ENCODE assay signal across 9 cellular contexts in the genomic region with DNA sequence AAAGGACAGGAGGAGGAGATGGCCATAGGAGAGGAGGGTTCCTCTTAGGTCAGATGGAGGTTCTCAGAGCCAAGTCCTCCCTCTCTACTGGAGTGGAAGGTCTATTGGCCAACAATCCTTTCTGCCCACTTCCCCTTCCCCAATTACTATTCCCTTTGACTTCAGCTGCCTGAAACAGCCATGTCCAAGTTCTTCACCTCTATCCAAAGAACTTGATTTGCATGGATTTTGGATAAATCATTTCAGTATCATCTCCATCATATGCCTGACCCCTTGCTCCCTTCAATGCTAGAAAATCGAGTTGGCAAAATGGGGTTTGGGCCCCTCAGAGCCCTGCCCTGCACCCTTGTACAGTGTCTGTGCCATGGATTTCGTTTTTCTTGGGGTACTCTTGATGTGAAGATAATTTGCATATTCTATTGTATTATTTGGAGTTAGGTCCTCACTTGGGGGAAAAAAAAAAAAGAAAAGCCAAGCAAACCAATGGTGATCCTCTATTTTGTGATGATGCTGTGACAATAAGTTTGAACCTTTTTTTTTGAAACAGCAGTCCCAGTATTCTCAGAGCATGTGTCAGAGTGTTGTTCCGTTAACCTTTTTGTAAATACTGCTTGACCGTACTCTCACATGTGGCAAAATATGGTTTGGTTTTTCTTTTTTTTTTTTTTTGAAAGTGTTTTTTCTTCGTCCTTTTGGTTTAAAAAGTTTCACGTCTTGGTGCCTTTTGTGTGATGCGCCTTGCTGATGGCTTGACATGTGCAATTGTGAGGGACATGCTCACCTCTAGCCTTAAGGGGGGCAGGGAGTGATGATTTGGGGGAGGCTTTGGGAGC. TPM values are rescaled to one million over a fixed set of nuclear protein-coding genes. Genes with fewer than 3 reads are reported as not detected.
A peak's percentile ranks its signal among the peaks of the same experiment; 100 is the strongest.
DNase-seq lines count a peak whose midpoint lies in the region; ATAC-seq and TF ChIP-seq lines count a peak whose summit lies in the region.
"Had no signal": no experiment of that assay in that cellular context is flagged by ENCODE, and none has a peak within 500 bp of the region (broad histone marks: within the 10 kb centered on the region; RNA-seq: fewer than 3 reads in every experiment).

No MANE protein-coding gene starts in this region.

- no peak for TF ChIP-seq EP300 in sigmoid colon (IDR thresholded peaks at IDR 0.05)

- no peak overlapping the region for H3K27ac ChIP-seq in endodermal cell (ENCODE audit: low read depth, low read length)
- peak overlapping the region in 3 of 4 donors; percentile 3 to 99 (median 96) for H3K27ac ChIP-seq in sigmoid colon

- H3K36me3 Mint-ChIP-seq in endodermal cell (ENCODE audit: low read depth), result peaks cover 11% of the 10 kb centered on the region

- H3K36me3 ChIP-seq in endodermal cell (ENCODE audit: control insufficient read depth, insufficient read depth, low read length) (peaks cover 10% of the 10 kb centered on the region), sigmoid colon (no peaks in the 10 kb centered on the region)

- WGBS in endodermal cell (ENCODE audit: insufficient coverage in 1 of 2, insufficient read length in 1 of 2), 2 experiments, result 88 to 93% methylated on average over 4 to 7 of the region's 7 CpGs
- WGBS in sigmoid colon, 2 donors, result 88 to 89% methylated on average over 7 of the region's 7 CpGs

- TF ChIP-seq CTCF in endodermal cell (conservative IDR thresholded peaks at IDR 0.05), result no peak
- TF ChIP-seq CTCF in sigmoid colon (IDR thresholded peaks at IDR 0.05), result no peak

- no peak overlapping the region for H3K9ac ChIP-seq in endodermal cell (ENCODE audit: extremely low read depth, low read length, poor library complexity, severe bottlenecking)

- peak overlapping the region; percentile 69 for H3K4me3 Mint-ChIP-seq in endodermal cell

- peaks cover 18% of the 10 kb centered on the region for H3K4me1 Mint-ChIP-seq in endodermal cell

- intact Hi-C loops in sigmoid colon (cut with DNase I), result no loop called here

- DNase-seq in ELR (ENCODE audit: low read depth) (peak; percentile 47), endodermal cell (no peak), sigmoid colon (no peak), occipital lobe (lab: John Stamatoyannopoulos, UW) (no peak), SHP77 treated with DMSO at 0.1 percent for 48 hours (lab: John Stamatoyannopoulos, UW) (no peak)
- DNase-seq: activated gamma-delta T cell treated with Interleukin-2 at 50 U/mL for 16 hours had no signal

- H3K9me3 Mint-ChIP-seq in endodermal cell, result no peaks in the 10 kb centered on the region

- ATAC-seq in SK-N-SH treated with all-trans-retinoic acid at 6 μM for 48 hours (no peak), HG02970 (IDR thresholded peaks at IDR 0.05; ENCODE audit: low FRiP score, unreplicated experiment) (no peak), GM18867 (IDR thresholded peaks at IDR 0.05; ENCODE audit: unreplicated experiment) (no peak)

- H3K4me1 ChIP-seq in endodermal cell (ENCODE audit: control insufficient read depth, insufficient read depth, low read length) (peaks cover 7% of the 10 kb centered on the region), sigmoid colon (peaks cover 0 to 30% (median 19%) of the 10 kb centered on the region in 4 donors)

- no peak overlapping the region for H3K4me3 ChIP-seq in endodermal cell (ENCODE audit: low read length)
- H3K4me3 ChIP-seq in sigmoid colon, result peak overlapping the region in 2 of 4 donors; percentile 69 to 84

- H3K9me3 ChIP-seq in endodermal cell (ENCODE audit: control insufficient read depth, low read length) (no peaks in the 10 kb centered on the region), sigmoid colon (no peaks in the 10 kb centered on the region)

- no peak overlapping the region for H3K27ac Mint-ChIP-seq in endodermal cell

- TF ChIP-seq POLR2A in sigmoid colon (IDR thresholded peaks at IDR 0.05), result no peak

- H3K27me3 ChIP-seq in endodermal cell (ENCODE audit: control insufficient read depth, insufficient read depth, low read length, poor library complexity, severe bottlenecking) (peaks cover 12% of the 10 kb centered on the region), sigmoid colon (no peaks in the 10 kb centered on the region)

- peaks cover 20% of the 10 kb centered on the region for H3K27me3 Mint-ChIP-seq in endodermal cell (ENCODE audit: insufficient read depth)

TF ChIP-seq in SK-N-SH treated with all-trans-retinoic acid at 6 μM for 48 hours, 23 proteins besides CTCF, POLR2A, EP300 and RAD21 (continues in another document):
- TF ChIP-seq SNAI2 (CRISPR knock-in tag; IDR thresholded peaks at IDR 0.05), result 0 out of 2 replicates have a peak, but pooled peaks have one; percentile 8
- TF ChIP-seq PPARA (CRISPR knock-in tag; IDR thresholded peaks at IDR 0.05; ENCODE audit: borderline replicate concordance), result no peak
- TF ChIP-seq TOX (CRISPR knock-in tag; IDR thresholded peaks at IDR 0.05; ENCODE audit: borderline replicate concordance), result peak; percentile 7; the same call in 1 of the 2 replicates
- peak; percentile 69 for TF ChIP-seq RARB (CRISPR knock-in tag; IDR thresholded peaks at IDR 0.05)
- TF ChIP-seq ZNF8 (CRISPR knock-in tag; IDR thresholded peaks at IDR 0.05), result no peak
- peak; percentile 69 for TF ChIP-seq CREB5 (CRISPR knock-in tag; IDR thresholded peaks at IDR 0.05; ENCODE audit: low read depth)
- TF ChIP-seq, protein P1, sequence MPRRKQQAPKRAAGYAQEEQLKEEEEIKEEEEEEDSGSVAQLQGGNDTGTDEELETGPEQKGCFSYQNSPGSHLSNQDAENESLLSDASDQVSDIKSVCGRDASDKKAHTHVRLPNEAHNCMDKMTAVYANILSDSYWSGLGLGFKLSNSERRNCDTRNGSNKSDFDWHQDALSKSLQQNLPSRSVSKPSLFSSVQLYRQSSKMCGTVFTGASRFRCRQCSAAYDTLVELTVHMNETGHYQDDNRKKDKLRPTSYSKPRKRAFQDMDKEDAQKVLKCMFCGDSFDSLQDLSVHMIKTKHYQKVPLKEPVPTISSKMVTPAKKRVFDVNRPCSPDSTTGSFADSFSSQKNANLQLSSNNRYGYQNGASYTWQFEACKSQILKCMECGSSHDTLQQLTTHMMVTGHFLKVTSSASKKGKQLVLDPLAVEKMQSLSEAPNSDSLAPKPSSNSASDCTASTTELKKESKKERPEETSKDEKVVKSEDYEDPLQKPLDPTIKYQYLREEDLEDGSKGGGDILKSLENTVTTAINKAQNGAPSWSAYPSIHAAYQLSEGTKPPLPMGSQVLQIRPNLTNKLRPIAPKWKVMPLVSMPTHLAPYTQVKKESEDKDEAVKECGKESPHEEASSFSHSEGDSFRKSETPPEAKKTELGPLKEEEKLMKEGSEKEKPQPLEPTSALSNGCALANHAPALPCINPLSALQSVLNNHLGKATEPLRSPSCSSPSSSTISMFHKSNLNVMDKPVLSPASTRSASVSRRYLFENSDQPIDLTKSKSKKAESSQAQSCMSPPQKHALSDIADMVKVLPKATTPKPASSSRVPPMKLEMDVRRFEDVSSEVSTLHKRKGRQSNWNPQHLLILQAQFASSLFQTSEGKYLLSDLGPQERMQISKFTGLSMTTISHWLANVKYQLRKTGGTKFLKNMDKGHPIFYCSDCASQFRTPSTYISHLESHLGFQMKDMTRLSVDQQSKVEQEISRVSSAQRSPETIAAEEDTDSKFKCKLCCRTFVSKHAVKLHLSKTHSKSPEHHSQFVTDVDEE (CRISPR knock-in tag; IDR thresholded peaks at IDR 0.05), result no peak
- TF ChIP-seq ZNF70 (CRISPR knock-in tag; IDR thresholded peaks at IDR 0.05), result no peak
- peak; percentile 26; the same call in 1 of the 2 replicates for TF ChIP-seq PATZ1 (CRISPR knock-in tag; IDR thresholded peaks at IDR 0.05; ENCODE audit: borderline replicate concordance)
- TF ChIP-seq ZNF565 (CRISPR knock-in tag; conservative IDR thresholded peaks at IDR 0.05; ENCODE audit: low read depth), result no peak
- TF ChIP-seq CSDC2 (CRISPR knock-in tag; IDR thresholded peaks at IDR 0.05), result no peak

RNA-seq across cellular contexts. Expression of gene EGR1, which starts 3.1 kb away (rescaled TPM):
- total RNA-seq in endodermal cell, result 10 to 100 TPM in 1 of 2 donors, 1 to 10 TPM in 1; 9.9 to 14.2 TPM
- polyA plus RNA-seq in endodermal cell (2013, experiment 1 of 2), result 10.7 TPM
- polyA plus RNA-seq in endodermal cell (2013, experiment 2 of 2), result 13.1 TPM
- 100 to 1,000 TPM in 1 of 4 donors, 10 to 100 TPM in 3; 18.5 to 146 (median 62.0) TPM for total RNA-seq in sigmoid colon
- polyA plus RNA-seq in sigmoid colon, result 10 to 100 TPM; 17.6 to 85.0 (median 69.1) TPM
- total RNA-seq in occipital lobe, result 2.8 TPM

RNA-seq across cellular contexts. Expression of gene REEP2, which starts 29.5 kb away (rescaled TPM):
- total RNA-seq in endodermal cell (10 to 100 TPM; 17.7 to 26.9 TPM), sigmoid colon (10 to 100 TPM in 3 of 4 donors, 1 to 10 TPM in 1; 7.7 to 24.6 (median 14.8) TPM), occipital lobe (71.0 TPM)
- polyA plus RNA-seq in endodermal cell (2013, experiment 1 of 2), result 46.3 TPM
- polyA plus RNA-seq in endodermal cell (2013, experiment 2 of 2), result 43.3 TPM
- polyA plus RNA-seq in sigmoid colon, result 1 to 10 TPM in 2 of 3 donors, under 1 TPM in 1; 0.92 to 4.8 (median 3.7) TPM
